ENCODE assay signal across 1 cellular context in the genomic region with DNA sequence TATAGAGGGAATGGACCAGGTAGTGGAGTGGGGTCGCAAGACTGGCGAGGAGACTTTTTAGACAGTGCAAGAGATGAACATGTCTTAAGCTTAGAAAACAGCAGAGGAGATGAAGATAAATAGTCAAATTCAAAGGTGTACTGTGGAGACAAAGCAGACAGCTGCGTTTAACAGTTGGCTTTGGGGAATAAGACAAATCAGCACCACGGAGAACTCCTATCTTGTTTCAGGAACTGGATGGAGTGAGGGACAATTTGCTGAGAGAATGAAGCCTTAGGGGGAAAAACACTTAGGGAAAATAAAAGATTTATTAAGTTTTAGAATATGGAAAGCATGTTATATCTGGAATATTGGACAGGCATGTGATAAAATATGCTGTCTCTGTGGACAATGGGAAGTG.
TF ChIP-seq lines count a peak whose summit lies in the region.

No MANE protein-coding gene starts in this region.

TF ChIP-seq in HEK293, 187 proteins besides CTCF, POLR2A, EP300 and RAD21 (continued from another document):
- TF ChIP-seq, protein P1, sequence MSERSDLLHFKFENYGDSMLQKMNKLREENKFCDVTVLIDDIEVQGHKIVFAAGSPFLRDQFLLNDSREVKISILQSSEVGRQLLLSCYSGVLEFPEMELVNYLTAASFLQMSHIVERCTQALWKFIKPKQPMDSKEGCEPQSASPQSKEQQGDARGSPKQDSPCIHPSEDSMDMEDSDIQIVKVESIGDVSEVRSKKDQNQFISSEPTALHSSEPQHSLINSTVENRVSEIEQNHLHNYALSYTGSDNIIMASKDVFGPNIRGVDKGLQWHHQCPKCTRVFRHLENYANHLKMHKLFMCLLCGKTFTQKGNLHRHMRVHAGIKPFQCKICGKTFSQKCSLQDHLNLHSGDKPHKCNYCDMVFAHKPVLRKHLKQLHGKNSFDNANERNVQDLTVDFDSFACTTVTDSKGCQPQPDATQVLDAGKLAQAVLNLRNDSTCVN (tag by site-specific recombination; optimal IDR thresholded peaks at IDR 0.05): no peak
TF ChIP-seq in HEK293: peak in this region for 1.
